Comparison of ENCODE assay signal across 11 cellular contexts in the genomic region with DNA sequence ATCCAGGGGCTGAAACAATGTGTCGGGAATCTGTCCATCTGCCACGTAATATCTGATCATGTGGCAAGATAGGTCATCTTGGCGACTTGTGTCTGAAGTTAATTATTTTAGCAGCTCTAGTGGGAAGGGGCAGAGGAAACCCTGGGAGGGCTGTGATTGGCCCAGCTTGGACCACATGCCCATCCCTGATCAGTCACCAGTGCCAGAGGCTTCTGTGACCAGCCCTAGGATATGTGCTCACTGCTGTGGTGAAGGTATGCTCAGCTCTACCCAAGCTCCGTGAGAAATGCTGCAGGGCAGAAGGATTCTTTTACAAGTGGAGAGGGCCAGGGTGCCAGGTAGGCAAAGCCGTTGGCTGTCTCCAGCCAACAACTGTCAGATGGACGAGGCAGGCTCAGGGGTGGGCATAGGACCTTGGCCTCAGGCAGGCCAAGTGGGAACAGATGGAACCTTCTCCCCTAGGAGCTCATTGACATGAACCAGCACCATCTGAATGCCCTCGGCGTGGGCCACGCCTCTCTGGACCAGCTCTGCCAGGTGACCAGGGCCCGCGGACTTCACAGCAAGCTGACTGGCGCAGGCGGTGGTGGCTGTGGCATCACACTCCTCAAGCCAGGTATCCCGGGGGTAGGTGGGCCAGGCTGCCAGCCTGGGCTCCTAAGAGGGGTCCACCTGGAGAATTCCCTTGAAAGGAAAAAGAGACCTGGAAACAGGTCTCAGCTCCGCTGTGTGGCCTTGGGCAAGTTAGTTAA.
"Had no signal": no experiment of that assay in that cellular context is flagged by ENCODE, and none has a peak within 500 bp of the region (broad histone marks: within the 10 kb centered on the region; RNA-seq: fewer than 3 reads in every experiment).

No MANE protein-coding gene starts in this region.

- H3K27ac Mint-ChIP-seq: dendritic cell treated with granulocyte-macrophage colony-stimulating factor and Interleukin-4, amounts not matched to agents 40 ng/mL and 50 ng/mL, for 4 days; progenitor cell of endocrine pancreas; T-cell had no signal

- H3K9me3 Mint-ChIP-seq: activated CD4-positive, alpha-beta T cell treated with anti-CD3 and anti-CD28 coated beads, Interleukin-2, amount 10 ng/mL, durations not matched to agents 24 days and 14 days; dendritic cell treated with granulocyte-macrophage colony-stimulating factor and Interleukin-4, amounts not matched to agents 40 ng/mL and 50 ng/mL, for 4 days; naive B cell; stimulated activated naive CD8-positive, alpha-beta T cell treated with anti-CD3 and anti-CD28 coated beads, Interleukin-15, Interleukin-2, amounts not matched to agents 100 ng/mL and 50 ng/mL, for 24 hours; T-cell had no signal

- H3K27me3 Mint-ChIP-seq: activated CD4-positive, alpha-beta T cell treated with anti-CD3 and anti-CD28 coated beads, Interleukin-2, amount 10 ng/mL, durations not matched to agents 24 days and 14 days; naive B cell; progenitor cell of endocrine pancreas; stimulated activated naive CD8-positive, alpha-beta T cell treated with anti-CD3 and anti-CD28 coated beads, Interleukin-15, Interleukin-2, amounts not matched to agents 100 ng/mL and 50 ng/mL, for 24 hours; T-cell had no signal

- H3K27ac ChIP-seq: upper lobe of right lung had no signal

- H3K9me3 ChIP-seq: upper lobe of right lung had no signal

- H3K4me3 ChIP-seq: upper lobe of right lung had no signal

- H3K27me3 ChIP-seq: upper lobe of right lung had no signal

- ATAC-seq: esophagus mucosa, sciatic nerve, upper lobe of right lung had no signal

- H3K4me3 Mint-ChIP-seq: activated CD4-positive, alpha-beta T cell treated with anti-CD3 and anti-CD28 coated beads, Interleukin-2, amount 10 ng/mL, durations not matched to agents 24 days and 14 days; dendritic cell treated with granulocyte-macrophage colony-stimulating factor and Interleukin-4, amounts not matched to agents 40 ng/mL and 50 ng/mL, for 4 days; naive B cell; stimulated activated naive CD8-positive, alpha-beta T cell treated with anti-CD3 and anti-CD28 coated beads, Interleukin-15, Interleukin-2, amounts not matched to agents 100 ng/mL and 50 ng/mL, for 24 hours; T-cell had no signal

- DNase-seq: activated CD8-positive, alpha-beta memory T cell treated with anti-CD3 and anti-CD28 coated beads for 24 hours; naive B cell; stimulated activated CD4-positive, alpha-beta T cell treated with anti-CD3 and anti-CD28 coated beads, Interleukin-12 subunit alpha, Interleukin-12 subunit beta, amount 100 ng/mL, for 4 hours; upper lobe of right lung had no signal
